Comparison of ENCODE assay signal across 20 cellular contexts in genomic region chr1:177429234-177429633, GRCh38.
"Had no signal": no experiment of that assay in that cellular context is flagged by ENCODE, and none has a peak within 500 bp of the region (broad histone marks: within the 10 kb centered on the region; RNA-seq: fewer than 3 reads in every experiment).

No MANE protein-coding gene starts in this region.

- DNase-seq: activated B cell treated with CpG ODN at 0.5 μM for 24 hours; activated naive CD4-positive, alpha-beta T cell; activated naive CD8-positive, alpha-beta T cell treated with anti-CD3 and anti-CD28 coated beads, Interleukin-2, amount 50 U/mL, for 24 hours; activated T-cell treated with anti-CD3 and anti-CD28 coated beads for 4 hours; aorta; cerebellar nuclear complex; effector memory CD4-positive, alpha-beta T cell; left cardiac atrium; lower lobe of right lung; nephron progenitor cell; right lobe of liver; stimulated activated CD4-positive, alpha-beta T cell treated with anti-CD3 and anti-CD28 coated beads, Interleukin-4, amount 100 ng/mL, for 4 hours; stimulated activated CD8-positive, alpha-beta memory T cell treated with anti-CD3 and anti-CD28 coated beads, Interleukin-4, amount 100 ng/mL, for 48 hours; stimulated activated naive CD4-positive, alpha-beta T cell treated with Interleukin-2 at 50 U/mL for 16 hours; substantia nigra; transverse colon had no signal

- H3K36me3 ChIP-seq: lower lobe of right lung, right lobe of liver, transverse colon had no signal

- H3K27me3 ChIP-seq: right lobe of liver, transverse colon had no signal

- H3K4me1 Mint-ChIP-seq: activated B cell treated with CpG ODN at 0.5 μM for 24 hours; activated naive CD8-positive, alpha-beta T cell treated with anti-CD3 and anti-CD28 coated beads, Interleukin-2, amount 50 U/mL, for 24 hours had no signal

- H3K4me1 ChIP-seq: lower lobe of right lung, right lobe of liver, transverse colon had no signal

- H3K9me3 ChIP-seq: lower lobe of right lung, right lobe of liver, transverse colon had no signal

- H3K36me3 Mint-ChIP-seq: mesothelial cell of epicardium had no signal

- H3K4me3 ChIP-seq: lower lobe of right lung, right lobe of liver, smooth muscle cell, transverse colon had no signal

- H3K27me3 Mint-ChIP-seq: activated B cell treated with CpG ODN at 0.5 μM for 24 hours; activated naive CD8-positive, alpha-beta T cell treated with anti-CD3 and anti-CD28 coated beads, Interleukin-2, amount 50 U/mL, for 24 hours had no signal

- H3K4me2 ChIP-seq: smooth muscle cell had no signal

- H3K27ac Mint-ChIP-seq: activated B cell treated with CpG ODN at 0.5 μM for 24 hours; activated naive CD8-positive, alpha-beta T cell treated with anti-CD3 and anti-CD28 coated beads, Interleukin-2, amount 50 U/mL, for 24 hours; mesothelial cell of epicardium; nephron progenitor cell; T-helper 1 cell treated with Interleukin-12 subunit alpha and Interleukin-12 subunit beta and Interleukin-4 antibody, amounts not matched to agents 30 μg/mL and 1 μg/mL, for 36 hours had no signal

- H3K27ac ChIP-seq: epithelial cell of prostate, lower lobe of right lung, right lobe of liver, transverse colon had no signal

- H3K4me3 Mint-ChIP-seq: activated B cell treated with CpG ODN at 0.5 μM for 24 hours; activated naive CD8-positive, alpha-beta T cell treated with anti-CD3 and anti-CD28 coated beads, Interleukin-2, amount 50 U/mL, for 24 hours; mesothelial cell of epicardium; nephron progenitor cell; T-helper 1 cell treated with Interleukin-12 subunit alpha and Interleukin-12 subunit beta and Interleukin-4 antibody, amounts not matched to agents 30 μg/mL and 1 μg/mL, for 36 hours had no signal

- H3K9me3 Mint-ChIP-seq: activated B cell treated with CpG ODN at 0.5 μM for 24 hours; mesothelial cell of epicardium; nephron progenitor cell; T-helper 1 cell treated with Interleukin-12 subunit alpha and Interleukin-12 subunit beta and Interleukin-4 antibody, amounts not matched to agents 30 μg/mL and 1 μg/mL, for 36 hours had no signal

- ATAC-seq: activated naive CD8-positive, alpha-beta T cell treated with anti-CD3 and anti-CD28 coated beads, Interleukin-2, amount 50 U/mL, for 24 hours; left cardiac atrium; lower lobe of right lung had no signal
